1 cellular context compared by ENCODE assay signal in the genomic region with DNA sequence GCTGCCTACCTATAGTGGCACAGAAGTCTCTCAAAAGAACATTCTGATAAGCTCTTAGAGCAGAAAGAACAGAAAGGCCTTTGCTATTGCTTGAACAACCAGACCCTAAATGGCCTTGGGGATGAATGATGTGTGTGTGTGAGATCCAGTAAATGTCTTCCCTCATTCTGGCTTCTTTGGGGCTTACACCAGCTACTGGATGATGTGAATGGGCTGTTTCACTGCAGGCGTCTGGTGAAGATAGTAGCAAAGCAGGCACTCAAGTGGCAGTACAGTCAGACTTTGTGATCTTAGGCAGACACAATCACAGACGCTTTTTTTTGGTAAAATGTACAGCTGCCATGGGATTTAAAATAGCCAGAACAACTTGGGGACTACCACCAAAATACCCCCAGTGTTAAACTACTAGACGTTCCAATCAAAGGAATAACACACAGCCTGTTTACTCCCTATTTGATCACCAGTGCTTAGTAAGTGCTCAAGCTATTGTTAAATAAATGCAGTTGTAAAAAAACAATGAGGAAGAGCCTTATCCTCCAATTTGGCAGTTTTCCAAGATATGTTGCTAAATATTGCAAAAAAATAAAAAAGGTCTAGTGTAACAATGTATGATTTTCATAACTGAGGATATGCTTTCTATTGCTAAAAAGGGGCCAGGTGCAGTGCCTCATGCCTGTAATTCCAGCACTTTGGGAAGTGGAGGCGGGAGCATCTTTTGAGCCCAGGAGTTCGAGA.
TF ChIP-seq lines count a peak whose summit lies in the region.

No MANE protein-coding gene starts in this region.

TF ChIP-seq in IMR-90, 13 proteins besides CTCF, POLR2A, EP300 and RAD21:
- no peak for TF ChIP-seq BHLHE40 (IDR thresholded peaks at IDR 0.05; ENCODE audit: low read depth, low read length)
- no peak for TF ChIP-seq CEBPB (IDR thresholded peaks at IDR 0.05; ENCODE audit: low read depth, low read length)
- TF ChIP-seq NFE2L2 (IDR thresholded peaks at IDR 0.05; ENCODE audit: low read depth, low read length), result no peak
- TF ChIP-seq ELK1 (IDR thresholded peaks at IDR 0.05; ENCODE audit: borderline replicate concordance, low read depth, low read length), result no peak
- TF ChIP-seq CHD1 (IDR thresholded peaks at IDR 0.05; ENCODE audit: low read depth, low read length), result no peak
- no peak for TF ChIP-seq MAFK (IDR thresholded peaks at IDR 0.05; ENCODE audit: low read depth, low read length)
- no peak for TF ChIP-seq SMC3 (IDR thresholded peaks at IDR 0.05; ENCODE audit: low read depth, low read length)
